17 cellular contexts compared by ENCODE assay signal in the genomic region with DNA sequence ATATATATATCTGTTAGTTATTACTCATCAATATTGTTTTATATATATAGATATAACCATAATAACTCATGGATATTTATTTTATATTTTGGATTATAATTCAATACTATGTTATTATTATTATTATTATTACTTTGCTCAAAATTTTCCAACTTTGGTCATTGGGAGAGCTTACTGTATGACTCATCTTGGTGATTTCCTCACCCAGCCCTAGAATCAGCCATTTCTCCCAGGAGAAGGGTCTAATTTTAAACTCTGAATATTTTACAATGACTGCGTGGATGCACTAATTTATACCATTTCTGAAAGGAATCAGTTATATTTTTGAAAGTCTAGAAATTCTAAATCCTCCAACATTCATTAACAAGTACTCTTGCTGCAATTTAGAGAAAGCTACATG.
DNase-seq lines count a peak whose midpoint lies in the region; ATAC-seq and TF ChIP-seq lines count a peak whose summit lies in the region.
"Had no signal": no experiment of that assay in that cellular context is flagged by ENCODE, and none has a peak within 500 bp of the region (broad histone marks: within the 10 kb centered on the region; RNA-seq: fewer than 3 reads in every experiment).

No MANE protein-coding gene starts in this region.

- H3K27me3 ChIP-seq in fibroblast of lung (ENCODE audit: control insufficient read depth, insufficient read depth, low read length) (no peaks in the 10 kb centered on the region), mesenchymal stem cell (ENCODE audit: control insufficient read depth in 1 of 2, insufficient read depth in 1 of 2, low read length in 2 of 2) (no peaks in the 10 kb centered on the region)
- H3K27me3 ChIP-seq: BE2C had no signal

- H3K18ac ChIP-seq in mesenchymal stem cell (ENCODE audit: low read depth in 1 of 2, low read length in 2 of 2), result no peak overlapping the region

- H3K4me2 ChIP-seq in fibroblast of lung (ENCODE audit: extremely low read depth, insufficient read depth, low read length), result no peak overlapping the region
- H3K4me2 ChIP-seq in mesenchymal stem cell (ENCODE audit: low read length, poor library complexity, severe bottlenecking), result no peak overlapping the region
- H3K4me2 ChIP-seq: A549, GM23338 had no signal

- H4K91ac ChIP-seq in mesenchymal stem cell (ENCODE audit: low read length), result no peak overlapping the region

- H3K23ac ChIP-seq in mesenchymal stem cell (ENCODE audit: low read length in 2 of 2), result no peak overlapping the region

- no peaks in the 10 kb centered on the region for H3K4me1 ChIP-seq in fibroblast of lung (ENCODE audit: control insufficient read depth, extremely low read depth, insufficient read depth, low read length)
- no peaks in the 10 kb centered on the region for H3K4me1 ChIP-seq in mesenchymal stem cell (ENCODE audit: control insufficient read depth, insufficient read depth, low read depth, low read length)
- H3K4me1 ChIP-seq: A549, BE2C had no signal

- H3K36me3 ChIP-seq in fibroblast of lung (ENCODE audit: control insufficient read depth, insufficient read depth, low read length), result no peaks in the 10 kb centered on the region
- no peaks in the 10 kb centered on the region for H3K36me3 ChIP-seq in mesenchymal stem cell (ENCODE audit: control insufficient read depth in 1 of 2, insufficient read depth in 2 of 2, low read depth in 1 of 2, low read length in 2 of 2)
- H3K36me3 ChIP-seq: BE2C had no signal

- H3K9me3 ChIP-seq in fibroblast of lung (ENCODE audit: control insufficient read depth, insufficient read depth, low read depth, low read length), result no peaks in the 10 kb centered on the region
- peaks cover 3% of the 10 kb centered on the region for H3K9me3 ChIP-seq in mesenchymal stem cell (ENCODE audit: control insufficient read depth, low read length)
- H3K9me3 ChIP-seq: BE2C had no signal

- H3K4me3 ChIP-seq in fibroblast of lung (replicated peaks in 1 of 4; ENCODE audit: control extremely low read depth in 1 of 4, insufficient read depth in 1 of 4, low read depth in 3 of 4, low read length in 4 of 4) (no peak overlapping the region), mesenchymal stem cell (ENCODE audit: insufficient read depth in 1 of 2, low read depth in 1 of 2, low read length in 2 of 2) (no peak overlapping the region)
- H3K4me3 ChIP-seq: A549, GM23338 had no signal

- DNase-seq in amniotic epithelial cell (ENCODE audit: low read depth) (peak; percentile 12), fibroblast of lung (ENCODE audit: low read depth in 2 of 2) (peak; percentile 0 to 42), mesenchymal stem cell (peak; percentile 10), stromal cell of bone marrow (ENCODE audit: low read depth) (peak; percentile 5)
- no peak for DNase-seq in stimulated activated CD4-positive, alpha-beta T cell treated with anti-CD3 and anti-CD28 coated beads, Interleukin-2, amount 100 ng/mL, for 48 hours
- DNase-seq: BE2C; CD4-positive, alpha-beta memory T cell; COR-L47; DMS153; DND-41; GDM1; H7 had no signal

- H2BK15ac ChIP-seq in mesenchymal stem cell (ENCODE audit: low read depth, poor library complexity, severe bottlenecking), result no peak overlapping the region

- H4K20me1 ChIP-seq in fibroblast of lung (ENCODE audit: control insufficient read depth, extremely low read depth, insufficient read depth, low read length), result no peaks in the 10 kb centered on the region

- no peak overlapping the region for H2BK5ac ChIP-seq in mesenchymal stem cell (ENCODE audit: low read depth, low read length, poor library complexity, severe bottlenecking)

- no peaks in the 10 kb centered on the region for H3K79me1 ChIP-seq in mesenchymal stem cell (replicated peaks; ENCODE audit: low read length, poor library complexity, severe bottlenecking)

- no peak overlapping the region for H3K27ac ChIP-seq in fibroblast of lung (ENCODE audit: insufficient read depth, low read length)
- no peak overlapping the region for H3K27ac ChIP-seq in mesenchymal stem cell (ENCODE audit: low read length, poor library complexity, severe bottlenecking)
- H3K27ac ChIP-seq: A549, C4-2B had no signal

- no peaks in the 10 kb centered on the region for H3K79me2 ChIP-seq in fibroblast of lung (ENCODE audit: control insufficient read depth, insufficient read depth, low read length)

- no peak overlapping the region for H2BK120ac ChIP-seq in mesenchymal stem cell (ENCODE audit: low read depth, low read length)

- no CpG with 5 or more reads among the region's 1 CpG for WGBS in mesenchymal stem cell

- ATAC-seq in GM18873 (IDR thresholded peaks at IDR 0.05; ENCODE audit: low FRiP score, unreplicated experiment), result no peak
- no peak for ATAC-seq in GM19351 (IDR thresholded peaks at IDR 0.05; ENCODE audit: unreplicated experiment)
- ATAC-seq: A549, GM23338 had no signal

- H3K4ac ChIP-seq in mesenchymal stem cell (ENCODE audit: low read depth in 1 of 2, low read length in 2 of 2), result no peak overlapping the region

- no peak overlapping the region for H3K9ac ChIP-seq in fibroblast of lung (ENCODE audit: insufficient read depth, low read length)
- no peak overlapping the region for H3K9ac ChIP-seq in mesenchymal stem cell (ENCODE audit: low read length)

- no peak overlapping the region for H4K8ac ChIP-seq in mesenchymal stem cell (ENCODE audit: low read length)

- no peak for TF ChIP-seq CTCF in fibroblast of lung (conservative IDR thresholded peaks at IDR 0.05 in 1 of 2, IDR thresholded peaks at IDR 0.05 in 1 of 2; ENCODE audit: low read depth in 1 of 2, low read length in 2 of 2)

- no peak overlapping the region for H2BK12ac ChIP-seq in mesenchymal stem cell (ENCODE audit: low read length in 2 of 2)

- H2AK5ac ChIP-seq in mesenchymal stem cell (ENCODE audit: low read length, severe bottlenecking), result no peak overlapping the region

- H3K14ac ChIP-seq in mesenchymal stem cell (ENCODE audit: low read length in 2 of 2), result no peak overlapping the region

- H2AFZ ChIP-seq in fibroblast of lung (ENCODE audit: low read length) (no peak overlapping the region), mesenchymal stem cell (ENCODE audit: low read depth, low read length) (no peak overlapping the region)
- H2AFZ ChIP-seq: GM23338 had no signal

Comparison
In these comparisons a context has a peak if more than half of its experiments do, and no peak if none do; other contexts are left out.
1. DNase-seq: peak in amniotic epithelial cell (single experiment), fibroblast of lung (2 of 2), mesenchymal stem cell (single experiment) and stromal cell of bone marrow (single experiment); none in stimulated activated CD4-positive, alpha-beta T cell treated with anti-CD3 and anti-CD28 coated beads, Interleukin-2, amount 100 ng/mL, for 48 hours (0 of 2).